In the genomic region with DNA sequence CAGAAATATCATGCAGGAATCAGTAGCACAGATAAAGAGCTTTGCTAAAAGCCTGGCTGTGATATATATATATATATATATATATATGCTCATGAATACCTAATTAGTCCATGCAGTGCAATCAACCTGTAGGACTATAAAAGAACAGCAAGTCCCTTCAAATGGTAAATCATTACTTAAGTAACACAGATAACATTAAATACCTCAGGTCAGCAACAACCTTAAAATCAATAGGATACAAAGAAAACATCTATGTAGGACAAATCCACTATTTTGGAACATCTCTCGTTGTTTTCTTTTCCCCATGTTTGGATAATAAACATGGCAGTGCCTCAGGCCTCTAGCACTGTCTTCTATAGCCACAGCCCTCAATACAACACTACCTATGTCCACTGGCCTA, we compare ENCODE assay signal across 29 cellular contexts.
"Had no signal": no experiment of that assay in that cellular context is flagged by ENCODE, and none has a peak within 500 bp of the region (broad histone marks: within the 10 kb centered on the region; RNA-seq: fewer than 3 reads in every experiment).

No MANE protein-coding gene starts in this region.

- H3K27me3 ChIP-seq: neural progenitor cell, ovary, stomach, thyroid gland, tibial nerve, upper lobe of left lung, vagina had no signal

- H3K4me1 ChIP-seq: parathyroid adenoma, psoas muscle, thyroid gland, upper lobe of left lung had no signal

- H3K27me3 Mint-ChIP-seq: naive thymus-derived CD4-positive, alpha-beta T cell; progenitor cell of endocrine pancreas; stimulated activated naive CD8-positive, alpha-beta T cell treated with anti-CD3 and anti-CD28 coated beads, Interleukin-15, Interleukin-2, amounts not matched to agents 100 ng/mL and 50 ng/mL, for 24 hours had no signal

- H3K36me3 ChIP-seq: neural progenitor cell, ovary had no signal

- DNase-seq: naive thymus-derived CD4-positive, alpha-beta T cell; natural killer cell; occipital lobe; ovary; posterior cingulate gyrus; psoas muscle; right cardiac atrium; stimulated activated CD4-positive, alpha-beta T cell treated with anti-CD3 and anti-CD28 coated beads, Interleukin-15, amount 100 ng/mL, for 24 hours; stimulated activated CD4-positive, alpha-beta T cell treated with anti-CD3 and anti-CD28 coated beads, Interleukin-2, amount 100 ng/mL, for 24 hours; stimulated activated CD4-positive, alpha-beta T cell treated with anti-CD3 and anti-CD28 coated beads, Interleukin-2, amount 100 ng/mL, for 48 hours; stimulated activated CD4-positive, alpha-beta T cell treated with anti-CD3 and anti-CD28 coated beads, Interleukin-4, amount 100 ng/mL, for 24 hours; stimulated activated naive B cell treated with anti-CD40 and anti-IgM and Interleukin-4, amounts not matched to agents 10 μg/mL and 1 μg/mL and 100 μg/mL, for 72 hours; stimulated activated naive CD4-positive, alpha-beta T cell treated with Interleukin-2 at 50 U/mL for 16 hours; stomach; thyroid gland; trophoblast cell; upper lobe of left lung had no signal

- H3K4me3 Mint-ChIP-seq: naive thymus-derived CD4-positive, alpha-beta T cell; natural killer cell; nephron; neural progenitor cell; stimulated activated effector memory CD8-positive, alpha-beta T cell treated with anti-CD3 and anti-CD28 coated beads, Interleukin-12 subunit alpha, Interleukin-12 subunit beta, amount 100 ng/mL, for 72 hours; stimulated activated naive B cell treated with anti-CD40 and anti-IgM and Interleukin-4, amounts not matched to agents 10 μg/mL and 1 μg/mL and 100 μg/mL, for 72 hours; stimulated activated naive CD8-positive, alpha-beta T cell treated with anti-CD3 and anti-CD28 coated beads, Interleukin-15, Interleukin-2, amounts not matched to agents 100 ng/mL and 50 ng/mL, for 24 hours had no signal

- H3K9me3 ChIP-seq: ovary, psoas muscle, stomach, thoracic aorta, thyroid gland, tibial nerve, upper lobe of left lung, vagina had no signal

- H3K27ac ChIP-seq: neural progenitor cell, ovary, parathyroid adenoma, psoas muscle, skin epidermis, thoracic aorta, thyroid gland, tibial nerve, upper lobe of left lung, vagina had no signal

- FAIRE-seq: urothelium cell line had no signal

- H3K4me3 ChIP-seq: neural progenitor cell, ovary, psoas muscle, skin epidermis, stomach, thoracic aorta, thyroid gland, tibial nerve, upper lobe of left lung, vagina had no signal

- ATAC-seq: naive thymus-derived CD4-positive, alpha-beta T cell; natural killer cell; psoas muscle; right cardiac atrium; sciatic nerve; stimulated activated effector memory CD8-positive, alpha-beta T cell treated with anti-CD3 and anti-CD28 coated beads, Interleukin-12 subunit alpha, Interleukin-12 subunit beta, amount 100 ng/mL, for 72 hours; stimulated activated naive B cell treated with anti-CD40 and anti-IgM and Interleukin-4, amounts not matched to agents 10 μg/mL and 1 μg/mL and 100 μg/mL, for 72 hours had no signal

- H3K4me1 Mint-ChIP-seq: stimulated activated naive B cell treated with anti-CD40 and anti-IgM and Interleukin-4, amounts not matched to agents 10 μg/mL and 1 μg/mL and 100 μg/mL, for 72 hours had no signal

- H3K9ac ChIP-seq: neural progenitor cell, parathyroid adenoma had no signal

- H3K27ac Mint-ChIP-seq: naive thymus-derived CD4-positive, alpha-beta T cell; nephron; neural progenitor cell; progenitor cell of endocrine pancreas; stimulated activated effector memory CD8-positive, alpha-beta T cell treated with anti-CD3 and anti-CD28 coated beads, Interleukin-12 subunit alpha, Interleukin-12 subunit beta, amount 100 ng/mL, for 72 hours; stimulated activated naive B cell treated with anti-CD40 and anti-IgM and Interleukin-4, amounts not matched to agents 10 μg/mL and 1 μg/mL and 100 μg/mL, for 72 hours; stimulated activated naive CD8-positive, alpha-beta T cell treated with anti-CD3 and anti-CD28 coated beads, Interleukin-15, Interleukin-2, amounts not matched to agents 100 ng/mL and 50 ng/mL, for 24 hours had no signal
